8 cellular contexts compared by ENCODE assay signal in genomic region chr1:225911207-225912130, GRCh38. TPM values are rescaled to one million over a fixed set of nuclear protein-coding genes. Genes with fewer than 3 reads are reported as not detected.
DNase-seq lines count a peak whose midpoint lies in the region; ATAC-seq and TF ChIP-seq lines count a peak whose summit lies in the region.

No MANE protein-coding gene starts in this region.

- H2BK20ac ChIP-seq in H9 (ENCODE audit: low read depth, low read length, poor library complexity, severe bottlenecking): no peak overlapping the region

- H3K23me2 ChIP-seq in H9 (ENCODE audit: insufficient read length, low read depth, low read length, poor library complexity, severe bottlenecking): no peaks in the 10 kb centered on the region

- H2BK15ac ChIP-seq in H9 (ENCODE audit: low read depth, low read length): no peak overlapping the region

- H3K27me3 ChIP-seq in CD8-positive, alpha-beta T cell (ENCODE audit: insufficient read depth, low read length): no peaks in the 10 kb centered on the region
- no peaks in the 10 kb centered on the region for H3K27me3 ChIP-seq in H9 (ENCODE audit: insufficient read depth, low read length)
- no peaks in the 10 kb centered on the region for H3K27me3 ChIP-seq in ascending aorta

- H2BK5ac ChIP-seq in H9 (ENCODE audit: insufficient read length, low read length): no peak overlapping the region

- H3K4me1 ChIP-seq in CD8-positive, alpha-beta T cell (ENCODE audit: insufficient read depth, low read length): peaks cover 32% of the 10 kb centered on the region
- H3K4me1 ChIP-seq in H9 (ENCODE audit: insufficient read depth, low read length) (no peaks in the 10 kb centered on the region; the same call in 1 of the 2 replicates), ascending aorta (peaks cover 0 to 4% of the 10 kb centered on the region in 2 donors)

- peak; percentile 84 for TF ChIP-seq CTCF in CD8-positive, alpha-beta T cell (IDR thresholded peaks at IDR 0.05)
- TF ChIP-seq CTCF in H9 (conservative IDR thresholded peaks at IDR 0.05) (peak; percentile 99), ascending aorta (IDR thresholded peaks at IDR 0.05) (peak; percentile 92 to 97 (median 96))

- no peak overlapping the region for H3K14ac ChIP-seq in H9 (ENCODE audit: insufficient read depth, low read length)

- WGBS in H9 (ENCODE audit: extremely low coverage, insufficient read length, low lambda C conversion rate): no CpG with 5 or more reads among the region's 52 CpGs

- no peak overlapping the region for H2BK12ac ChIP-seq in H9 (ENCODE audit: insufficient read length, low read depth, low read length)

- no peak overlapping the region for H2AK5ac ChIP-seq in H9 (ENCODE audit: insufficient read length, low read length)

- H3K18ac ChIP-seq in H9 (ENCODE audit: insufficient read length, low read depth, low read length): no peak overlapping the region

- no peaks in the 10 kb centered on the region for H3K79me2 ChIP-seq in H9 (ENCODE audit: insufficient read depth, low read length)

- H3K27ac Mint-ChIP-seq in CD8-positive, alpha-beta T cell: peak overlapping the region; percentile 71
- H3K27ac Mint-ChIP-seq in H9: peak overlapping the region in 1 of 3 experiments; percentile 34; a peak in 1 of 7 replicates

- no peak overlapping the region for H3K27ac ChIP-seq in CD8-positive, alpha-beta T cell (ENCODE audit: low read depth, low read length)
- H3K27ac ChIP-seq in H9 (ENCODE audit: insufficient read length, low read depth, low read length) (no peak overlapping the region), ascending aorta (no peak overlapping the region)

- H4K91ac ChIP-seq in H9 (ENCODE audit: insufficient read length, low read depth, low read length): no peak overlapping the region

- no peak overlapping the region for H3K4me2 ChIP-seq in H9 (ENCODE audit: insufficient read depth, insufficient read length, low read length)

- intact Hi-C loops in CD8-positive, alpha-beta T cell (cut with DNase I, micrococcal nuclease): loop anchor here (1.0 to 5.0 kb wide), 10 partner anchors 15 to 437 kb away; partner anchors contain the start of gene SRP9 (in 2 of the 2)
- intact Hi-C loops in ascending aorta (cut with DNase I): loop anchor here (1.0 to 5.0 kb wide), 4 partner anchors 29 to 436 kb away; partner anchors contain the start of genes SRP9 and TMEM63A

- H2AFZ ChIP-seq in H9 (ENCODE audit: low read length): no peak overlapping the region

- H3K4me3 Mint-ChIP-seq in CD8-positive, alpha-beta T cell: no peak overlapping the region
- no peak overlapping the region for H3K4me3 Mint-ChIP-seq in H9

- no peak overlapping the region for H4K8ac ChIP-seq in H9 (replicated peaks; ENCODE audit: insufficient read length, low read depth, low read length)

- no peak overlapping the region for H4K5ac ChIP-seq in H9 (ENCODE audit: insufficient read length, low read depth, low read length)

- no peaks in the 10 kb centered on the region for H3K9me3 Mint-ChIP-seq in CD8-positive, alpha-beta T cell
- no peaks in the 10 kb centered on the region for H3K9me3 Mint-ChIP-seq in H9

- ATAC-seq in CD8-positive, alpha-beta T cell: peak; percentile 93

- peaks cover 15% of the 10 kb centered on the region for H3K36me3 Mint-ChIP-seq in CD8-positive, alpha-beta T cell
- H3K36me3 Mint-ChIP-seq in H9 (ENCODE audit: insufficient read depth in 1 of 3, low read depth in 3 of 3): no peaks in the 10 kb centered on the region

- H3K23ac ChIP-seq in H9 (ENCODE audit: insufficient read length, low read depth, low read length): no peak overlapping the region

- H3K4ac ChIP-seq in H9 (ENCODE audit: low read depth, low read length): no peak overlapping the region

- H3K56ac ChIP-seq in H9 (ENCODE audit: insufficient read length, low read depth, low read length): no peak overlapping the region

- H3K9me3 ChIP-seq in CD8-positive, alpha-beta T cell (ENCODE audit: low read length): no peaks in the 10 kb centered on the region
- H3K9me3 ChIP-seq in H9 (ENCODE audit: control insufficient read depth, low read depth, low read length) (no peaks in the 10 kb centered on the region), ascending aorta (no peaks in the 10 kb centered on the region)

- peak; percentile 49 to 89 (median 68) for DNase-seq in CD8-positive, alpha-beta T cell
- DNase-seq in H9 (peak; percentile 80), T follicular helper cell (ENCODE audit: low read depth) (peak; percentile 57), ascending aorta (ENCODE audit: low spot score in 2 of 2) (peak in 1 of 2 donors; percentile 79), inferior parietal cortex (ENCODE audit: extremely low spot score) (peak; percentile 51), Ammon's horn (ENCODE audit: low spot score) (no peak), DMS79 treated with DMSO at 0.1 percent for 48 hours (lab: John Stamatoyannopoulos, UW) (no peak)
- peak; percentile 46 to 68 (median 56) for DNase-seq in stimulated activated CD4-positive, alpha-beta T cell treated with anti-CD3 and anti-CD28 coated beads, Interleukin-1b, Interleukin-23, amount 100 ng/mL, for 24 hours (ENCODE audit: low read depth in 4 of 4, low spot score in 1 of 4)

- no peak overlapping the region for H2BK120ac ChIP-seq in H9 (ENCODE audit: low read depth, low read length, poor library complexity, severe bottlenecking)

- H3K27me3 Mint-ChIP-seq in CD8-positive, alpha-beta T cell (ENCODE audit: low read depth): no peaks in the 10 kb centered on the region
- H3K27me3 Mint-ChIP-seq in H9 (ENCODE audit: low read depth): peaks cover 5% of the 10 kb centered on the region; the same call in 1 of the 2 replicates

- CTCF ChIA-PET in CD8-positive, alpha-beta T cell (lab: Charles Lee): interaction anchor here (0.6 to 10.8 kb wide), 46 partner anchors 9 to 443 kb away, joined by 3 to 172 read pairs (median 5); partner anchors contain the start of genes LEFTY1, SRP9 and TMEM63A

- H3T11ph ChIP-seq in H9 (ENCODE audit: low read length): no peak overlapping the region

- no peaks in the 10 kb centered on the region for H3K79me1 ChIP-seq in H9 (ENCODE audit: insufficient read depth, low read depth, low read length, poor library complexity, severe bottlenecking)

- H3K36me3 ChIP-seq in CD8-positive, alpha-beta T cell (ENCODE audit: insufficient read depth, low read length): no peaks in the 10 kb centered on the region
- H3K36me3 ChIP-seq in ascending aorta: peaks cover 2 to 5% of the 10 kb centered on the region in 2 donors

- H3K9ac ChIP-seq in H9 (ENCODE audit: extremely low read depth, insufficient read length, low read length): no peak overlapping the region

- POLR2A ChIA-PET in CD8-positive, alpha-beta T cell (lab: Charles Lee): interaction anchor here (0.7 to 7.0 kb wide), 11 partner anchors 9 to 134 kb away, joined by 3 to 36 read pairs (median 4); partner anchors contain the start of genes SRP9 and TMEM63A

- H3K4me3 ChIP-seq in CD8-positive, alpha-beta T cell (ENCODE audit: low read depth, low read length): no peak overlapping the region
- no peak overlapping the region for H3K4me3 ChIP-seq in ascending aorta

- H3K4me1 Mint-ChIP-seq in CD8-positive, alpha-beta T cell (ENCODE audit: low read depth): peaks cover 40% of the 10 kb centered on the region
- peaks cover 23% of the 10 kb centered on the region in 2 experiments for H3K4me1 Mint-ChIP-seq in H9

- no peaks in the 10 kb centered on the region for H4K20me1 ChIP-seq in H9 (ENCODE audit: control insufficient read depth, insufficient read depth, insufficient read length)

RNA-seq across cellular contexts. Expression of gene PYCR2, which starts 12.6 kb away (rescaled TPM):
- total RNA-seq in CD8-positive, alpha-beta T cell: 10 to 100 TPM; 27.3 to 30.6 TPM
- total RNA-seq in H9 (2021) (104 TPM in 2 replicates), ascending aorta (126 TPM)

RNA-seq across cellular contexts. Expression of gene LEFTY1, which starts 22.5 kb away (rescaled TPM):
- total RNA-seq in CD8-positive, alpha-beta T cell: not detected
- total RNA-seq in H9 (2021) (102 and 107 TPM in 2 replicates), ascending aorta (not detected)

RNA-seq across cellular contexts. Expression of gene TMEM63A, which starts 29.3 kb away (rescaled TPM):
- 100 to 1,000 TPM; 132 to 144 TPM for total RNA-seq in CD8-positive, alpha-beta T cell
- 75.7 and 80.7 TPM in 2 replicates for total RNA-seq in H9 (2021)
- total RNA-seq in ascending aorta: 41.3 TPM

RNA-seq across cellular contexts. Expression of gene LEFTY2, which starts 29.6 kb away (rescaled TPM):
- not detected for total RNA-seq in CD8-positive, alpha-beta T cell
- total RNA-seq in H9 (2021) (16.3 and 16.9 TPM in 2 replicates), ascending aorta (2.6 TPM)

Comparison
In these comparisons a context has a peak if more than half of its experiments do, and no peak if none do; other contexts are left out.
1. DNase-seq: peak in CD8-positive, alpha-beta T cell (7 of 7), H9 (single experiment), T follicular helper cell (single experiment), inferior parietal cortex (single experiment) and stimulated activated CD4-positive, alpha-beta T cell treated with anti-CD3 and anti-CD28 coated beads, Interleukin-1b, Interleukin-23, amount 100 ng/mL, for 24 hours (4 of 4); none in Ammon's horn (single experiment) and DMS79 treated with DMSO at 0.1 percent for 48 hours (single experiment).
2. RNA of gene LEFTY1, which starts 22.5 kb away (total RNA-seq): 102 to 107 TPM in H9; not detected in CD8-positive, alpha-beta T cell and not detected in ascending aorta (single experiment); every median in the first group is over 10 times any median in the second.
3. Peak in every context shown above with its lines, with median percentiles within 50 percentile points of each other: CTCF ChIP-seq.